Comparison of ENCODE assay signal across 10 cellular contexts in the genomic region with DNA sequence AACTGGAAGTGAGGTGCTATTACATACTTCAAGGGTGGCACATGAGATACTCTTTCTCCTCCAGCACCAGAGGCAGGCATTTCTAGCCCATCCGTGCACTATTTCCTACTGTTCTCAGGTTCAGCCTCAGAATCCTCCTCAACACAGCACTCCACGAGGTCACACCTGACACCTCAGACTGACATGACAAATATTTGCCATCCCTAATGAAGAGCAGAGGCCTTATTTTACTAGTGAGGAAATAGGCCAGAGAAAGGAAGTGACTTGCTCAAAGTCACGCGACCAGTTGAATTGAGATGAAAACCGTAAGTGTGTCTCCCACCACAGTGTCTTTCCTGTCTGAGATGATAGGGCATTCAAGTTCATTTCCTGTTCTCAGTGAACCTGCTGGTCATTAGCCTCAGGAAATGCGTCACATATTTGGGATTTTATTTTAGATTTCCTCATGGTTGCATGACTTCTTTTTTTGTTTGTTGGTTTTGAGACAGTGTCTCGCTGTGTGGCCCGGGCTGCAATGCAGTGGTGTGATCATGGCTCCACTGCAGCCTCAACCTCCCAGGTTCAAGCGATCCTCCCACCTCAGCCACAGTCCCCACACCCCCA. TPM values are rescaled to one million over a fixed set of nuclear protein-coding genes. Genes with fewer than 3 reads are reported as not detected.
DNase-seq lines count a peak whose midpoint lies in the region; ATAC-seq, FAIRE-seq and TF ChIP-seq lines count a peak whose summit lies in the region.
"Had no signal": no experiment of that assay in that cellular context is flagged by ENCODE, and none has a peak within 500 bp of the region (broad histone marks: within the 10 kb centered on the region; RNA-seq: fewer than 3 reads in every experiment).

No MANE protein-coding gene starts in this region.

- H3F3A ChIP-seq in GM23248 (ENCODE audit: insufficient read depth): no peaks in the 10 kb centered on the region

- peaks cover 31% of the 10 kb centered on the region for H3K27me3 Mint-ChIP-seq in dendritic cell treated with granulocyte-macrophage colony-stimulating factor and Interleukin-4, amounts not matched to agents 40 ng/mL and 50 ng/mL, for 4 days

- H3K4me1 Mint-ChIP-seq in dendritic cell treated with granulocyte-macrophage colony-stimulating factor and Interleukin-4, amounts not matched to agents 40 ng/mL and 50 ng/mL, for 4 days (ENCODE audit: low read depth): peaks cover 43% of the 10 kb centered on the region

- H3K9me3 ChIP-seq in A673 (ENCODE audit: low read depth, low read length, poor library complexity, severe bottlenecking): no peaks in the 10 kb centered on the region
- H3K9me3 ChIP-seq in GM23248 (ENCODE audit: low read depth): no peaks in the 10 kb centered on the region

- peak overlapping the region; percentile 4 for H3K4me3 Mint-ChIP-seq in dendritic cell treated with granulocyte-macrophage colony-stimulating factor and Interleukin-4, amounts not matched to agents 40 ng/mL and 50 ng/mL, for 4 days

- no peaks in the 10 kb centered on the region for H3K36me3 Mint-ChIP-seq in dendritic cell treated with granulocyte-macrophage colony-stimulating factor and Interleukin-4, amounts not matched to agents 40 ng/mL and 50 ng/mL, for 4 days (ENCODE audit: low read depth)

- intact Hi-C loops in A673 (cut with micrococcal nuclease; ENCODE audit: unreplicated experiment): loop anchor here (5.0 kb wide), 1 partner anchor 60 kb away; a partner anchor contains a TSS
- intact Hi-C loops in dendritic cell treated with granulocyte-macrophage colony-stimulating factor and Interleukin-4, amounts not matched to agents 40 ng/mL and 50 ng/mL, for 4 days (cut with micrococcal nuclease): no loop called here

- no peaks in the 10 kb centered on the region for H3K79me2 ChIP-seq in GM23248 (ENCODE audit: insufficient read depth)

- H3K27ac ChIP-seq in A673 (ENCODE audit: low read depth, low read length, poor library complexity, severe bottlenecking) (peak overlapping the region; percentile 96), GM23248 (no peak overlapping the region)
- H3K27ac ChIP-seq: VCaP had no signal

- no peaks in the 10 kb centered on the region for H3K9me3 Mint-ChIP-seq in dendritic cell treated with granulocyte-macrophage colony-stimulating factor and Interleukin-4, amounts not matched to agents 40 ng/mL and 50 ng/mL, for 4 days

- H3K27me3 ChIP-seq in A673 (replicated peaks; ENCODE audit: insufficient read depth, low read depth, low read length, poor library complexity): no peaks in the 10 kb centered on the region
- H3K27me3 ChIP-seq in GM23248 (replicated peaks; ENCODE audit: insufficient read depth): peaks cover 22% of the 10 kb centered on the region

- DNase-seq in A673 (ENCODE audit: low spot score): peak; percentile 98
- DNase-seq in activated CD4-positive, alpha-beta T cell treated with anti-CD3 and anti-CD28 coated beads for 1 hour: peak; percentile 20
- peak; percentile 11 to 15 for DNase-seq in stimulated activated CD4-positive, alpha-beta T cell treated with anti-CD3 and anti-CD28 coated beads, Interleukin-12 subunit alpha, Interleukin-12 subunit beta, amount 100 ng/mL, for 24 hours (ENCODE audit: low read depth in 2 of 2)
- DNase-seq in GM23248: no peak
- DNase-seq in urothelium cell line (ENCODE audit: low spot score): no peak
- DNase-seq in NCI-H2196 (lab: John Stamatoyannopoulos, UW; ENCODE audit: unreplicated experiment): no peak

- TF ChIP-seq CTCF in A673 (conservative IDR thresholded peaks at IDR 0.05; ENCODE audit: low read depth, low read length): no peak

- H3K4me2 ChIP-seq in GM23248 (ENCODE audit: unreplicated experiment): no peak overlapping the region

- in situ Hi-C loops in GM23248 (cut with MboI): no loop called here

- peak overlapping the region; percentile 84 for H3K27ac Mint-ChIP-seq in dendritic cell treated with granulocyte-macrophage colony-stimulating factor and Interleukin-4, amounts not matched to agents 40 ng/mL and 50 ng/mL, for 4 days

- H3K4me1 ChIP-seq in A673 (ENCODE audit: insufficient read depth, low read length, poor library complexity, severe bottlenecking): peaks cover 67% of the 10 kb centered on the region
- H3K4me1 ChIP-seq in GM23248 (ENCODE audit: insufficient read depth): no peaks in the 10 kb centered on the region

- no peak overlapping the region for H3K4me3 ChIP-seq in A673 (ENCODE audit: low read depth, low read length, poor library complexity, severe bottlenecking)
- no peak overlapping the region for H3K4me3 ChIP-seq in GM23248

- H4K20me1 ChIP-seq in GM23248 (ENCODE audit: insufficient read depth): no peaks in the 10 kb centered on the region

- ATAC-seq in HG03139 (IDR thresholded peaks at IDR 0.05; ENCODE audit: unreplicated experiment): peak; percentile 45

- no TSS peak for BruUV-seq in A673 (replicated peaks; lab: Mats Ljungman, UMichigan)

- CTCF ChIA-PET in A673 (lab: Charles Lee): interaction anchor here (1.3 to 2.0 kb wide), 2 partner anchors 131 to 134 kb away, joined by 7 to 8 read pairs; no protein-coding TSS in a partner anchor

- WGBS in GM23248 (ENCODE audit: low coverage in 1 of 2, low lambda C conversion rate in 2 of 2, missing lambda C conversion rate in 2 of 2), 2 experiments: 62 to 64% methylated on average over 9 of the region's 9 CpGs

- no peak overlapping the region for H2AFZ ChIP-seq in GM23248

- H3K36me3 ChIP-seq in A673 (ENCODE audit: insufficient read depth, low read length, poor library complexity, severe bottlenecking) (no peaks in the 10 kb centered on the region), GM23248 (ENCODE audit: low read depth) (no peaks in the 10 kb centered on the region)

- POLR2A ChIA-PET in A673 (lab: Charles Lee; ENCODE audit: low non-redundant PET): no interaction called here

- no peak overlapping the region for H3K9ac ChIP-seq in GM23248

- FAIRE-seq in urothelium cell line (lab: Jason Lieb, UNC): no peak

- no peaks in the 10 kb centered on the region for H3K9me2 ChIP-seq in GM23248 (ENCODE audit: insufficient read depth)

RNA-seq across cellular contexts. Expression of a gene that starts 23.5 kb away (rescaled TPM):
- total RNA-seq in A673 (2021): 1.5 and 2.6 TPM in 2 replicates
- total RNA-seq in GM23248 (2014; rRNA removed; shearing (Covaris generic)): not detected in 2 replicates
- polyA plus RNA-seq in GM23248 (2016; fragmentation: Nextera tagmentation; extraction: Ambion mirVana): not detected in 2 replicates
- total RNA-seq: skeletal muscle tissue had no signal

RNA-seq across cellular contexts. Expression of a gene that starts 31.0 kb away (rescaled TPM):
- 63.3 and 73.4 TPM in 2 replicates for total RNA-seq in A673 (2021)
- 27.7 and 46.9 TPM in 2 replicates for total RNA-seq in GM23248 (2014; rRNA removed; shearing (Covaris generic))
- polyA plus RNA-seq in GM23248 (2016; fragmentation: Nextera tagmentation; extraction: Ambion mirVana): 5.9 and 6.1 TPM in 2 replicates

Comparison
In these comparisons a context has a peak if more than half of its experiments do, and no peak if none do; other contexts are left out.
1. DNase-seq: peak in A673 (single experiment), activated CD4-positive, alpha-beta T cell treated with anti-CD3 and anti-CD28 coated beads for 1 hour (single experiment) and stimulated activated CD4-positive, alpha-beta T cell treated with anti-CD3 and anti-CD28 coated beads, Interleukin-12 subunit alpha, Interleukin-12 subunit beta, amount 100 ng/mL, for 24 hours (2 of 2); none in GM23248 (single experiment), urothelium cell line (single experiment) and NCI-H2196 (single experiment).